23 cellular contexts compared by ENCODE assay signal in genomic region chr9:124134526-124134925, GRCh38.
A peak's percentile ranks its signal among the peaks of the same experiment; 100 is the strongest.
DNase-seq lines count a peak whose midpoint lies in the region; ATAC-seq lines count a peak whose summit lies in the region.
"Had no signal": no experiment of that assay in that cellular context is flagged by ENCODE, and none has a peak within 500 bp of the region (broad histone marks: within the 10 kb centered on the region; RNA-seq: fewer than 3 reads in every experiment).

No MANE protein-coding gene starts in this region.

- peak overlapping the region; percentile 29 for H4K91ac ChIP-seq in trophoblast cell (ENCODE audit: low read depth, low read length)

- H3K79me1 ChIP-seq in trophoblast cell (ENCODE audit: low read length), result peaks cover 14% of the 10 kb centered on the region

- peak overlapping the region; percentile 5 for H2BK120ac ChIP-seq in trophoblast cell (ENCODE audit: insufficient read depth, low read length, poor library complexity)

- no peaks in the 10 kb centered on the region for H3K9me3 Mint-ChIP-seq in activated naive CD4-positive, alpha-beta T cell treated with anti-CD3 and anti-CD28 coated beads, Interleukin-2, amount 50 U/mL, for 24 hours
- H3K9me3 Mint-ChIP-seq: CD4-positive, alpha-beta memory T cell had no signal

- no peaks in the 10 kb centered on the region for H3K36me3 ChIP-seq in trophoblast cell (ENCODE audit: control insufficient read depth in 1 of 2, insufficient read depth in 2 of 2, low read length in 2 of 2)
- H3K36me3 ChIP-seq: MG63, SJSA1 had no signal

- no peak overlapping the region for H3K4me3 Mint-ChIP-seq in activated naive CD4-positive, alpha-beta T cell treated with anti-CD3 and anti-CD28 coated beads, Interleukin-2, amount 50 U/mL, for 24 hours
- H3K4me3 Mint-ChIP-seq: CD4-positive, alpha-beta memory T cell had no signal

- H2BK12ac ChIP-seq in trophoblast cell (ENCODE audit: low read length), result peak overlapping the region; percentile 3

- no peak overlapping the region for H3K14ac ChIP-seq in trophoblast cell (ENCODE audit: low read length)

- H3K27me3 Mint-ChIP-seq in activated naive CD4-positive, alpha-beta T cell treated with anti-CD3 and anti-CD28 coated beads, Interleukin-2, amount 50 U/mL, for 24 hours, result no peaks in the 10 kb centered on the region
- H3K27me3 Mint-ChIP-seq: CD4-positive, alpha-beta memory T cell had no signal

- no peaks in the 10 kb centered on the region for H3K9me3 ChIP-seq in trophoblast cell (ENCODE audit: insufficient read depth, low read depth, low read length)
- H3K9me3 ChIP-seq: Caco-2, MG63, SJSA1 had no signal

- peaks cover 19 to 29% of the 10 kb centered on the region in 2 experiments for H3K4me1 ChIP-seq in trophoblast cell (ENCODE audit: control insufficient read depth in 1 of 2, insufficient read depth in 2 of 2, low read length in 2 of 2)

- H3K4ac ChIP-seq in trophoblast cell (ENCODE audit: low read depth, low read length), result no peak overlapping the region

- H3K23ac ChIP-seq in trophoblast cell (ENCODE audit: low read length), result no peak overlapping the region

- no peak overlapping the region for H3K18ac ChIP-seq in trophoblast cell (ENCODE audit: low read length)

- peak overlapping the region; percentile 45 for H2AK5ac ChIP-seq in trophoblast cell (ENCODE audit: low read length)

- DNase-seq in activated naive CD4-positive, alpha-beta T cell treated with Interleukin-2 at 50 U/mL for 16 hours, result no peak
- peak; percentile 6 for DNase-seq in iPS-NIHi7 (ENCODE audit: extremely low spot score)
- DNase-seq in trophoblast cell, result no peak
- DNase-seq in HuH-7.5 (ENCODE audit: low spot score), result no peak
- DNase-seq in putamen (ENCODE audit: low spot score), result no peak
- DNase-seq: 8988T; ACHN; Caco-2; CD4-positive, alpha-beta memory T cell; DMS79; GM23248; H7; KG1; MG63; NCI-H2029; NCI-H446; NCI-H524 treated with DMSO at 0.1 percent for 48 hours; NCI-H774; Right ventricle myocardium superior; RPMI8226 had no signal

- H3K27ac ChIP-seq in trophoblast cell (ENCODE audit: low read depth, low read length), result no peak overlapping the region
- H3K27ac ChIP-seq: GM23248, SJSA1 had no signal

- H4K12ac ChIP-seq in trophoblast cell (ENCODE audit: low read depth, low read length), result no peak overlapping the region

- ATAC-seq in HG03460 (IDR thresholded peaks at IDR 0.05; ENCODE audit: unreplicated experiment), result no peak

- no peaks in the 10 kb centered on the region for H3K27me3 ChIP-seq in trophoblast cell (ENCODE audit: insufficient read depth, low read length)
- H3K27me3 ChIP-seq: MG63, SJSA1 had no signal

- peaks cover 2% of the 10 kb centered on the region for H3K79me2 ChIP-seq in trophoblast cell (ENCODE audit: control insufficient read depth, insufficient read depth, low read length, poor library complexity)

- no CpG with 5 or more reads among the region's 3 CpGs for WGBS in trophoblast cell (ENCODE audit: extremely low coverage, insufficient coverage, insufficient read length)

- H3K27ac Mint-ChIP-seq in activated naive CD4-positive, alpha-beta T cell treated with anti-CD3 and anti-CD28 coated beads, Interleukin-2, amount 50 U/mL, for 24 hours, result peak overlapping the region; percentile 70
- H3K27ac Mint-ChIP-seq: CD4-positive, alpha-beta memory T cell had no signal

- H3K4me2 ChIP-seq in trophoblast cell (ENCODE audit: low read length), result no peak overlapping the region

- no peaks in the 10 kb centered on the region for H3K36me3 Mint-ChIP-seq in activated naive CD4-positive, alpha-beta T cell treated with anti-CD3 and anti-CD28 coated beads, Interleukin-2, amount 50 U/mL, for 24 hours
- H3K36me3 Mint-ChIP-seq: CD4-positive, alpha-beta memory T cell had no signal

- no peak overlapping the region for H2AFZ ChIP-seq in trophoblast cell (ENCODE audit: insufficient read depth, low read length, poor library complexity)
- H2AFZ ChIP-seq: GM23248 had no signal

- no peak overlapping the region for H3K4me3 ChIP-seq in trophoblast cell (ENCODE audit: low read depth, low read length)
- H3K4me3 ChIP-seq: GM23248, MG63, SJSA1 had no signal

- H3K4me1 Mint-ChIP-seq in activated naive CD4-positive, alpha-beta T cell treated with anti-CD3 and anti-CD28 coated beads, Interleukin-2, amount 50 U/mL, for 24 hours, result no peaks in the 10 kb centered on the region

- H3K9ac ChIP-seq in trophoblast cell (ENCODE audit: low read length), result no peak overlapping the region
- H3K9ac ChIP-seq: GM23248 had no signal

- no peak overlapping the region for H2BK5ac ChIP-seq in trophoblast cell (ENCODE audit: low read depth, low read length, poor library complexity)

- H4K8ac ChIP-seq in trophoblast cell (ENCODE audit: low read depth, low read length), result no peak overlapping the region
